18 cellular contexts compared by ENCODE assay signal in genomic region chr16:985237-985636, GRCh38.
"Had no signal": no experiment of that assay in that cellular context is flagged by ENCODE, and none has a peak within 500 bp of the region (broad histone marks: within the 10 kb centered on the region; RNA-seq: fewer than 3 reads in every experiment).

No MANE protein-coding gene starts in this region.

- FAIRE-seq: frontal cortex, TTC549 had no signal

- H3K27ac ChIP-seq: heart left ventricle, parathyroid adenoma, suprapubic skin had no signal

- H3K4me3 Mint-ChIP-seq: activated CD4-positive, alpha-beta T cell treated with anti-CD3 and anti-CD28 coated beads for 36 hours; activated naive CD8-positive, alpha-beta T cell; activated T-helper 1 cell treated with anti-CD3 and anti-CD28 coated beads, Interleukin-12 subunit alpha, Interleukin-12 subunit beta, Interleukin-2, Interleukin-4 antibody, amounts not matched to agents 30 ng/mL and 10 ng/mL and 1 ng/mL, durations not matched to agents 14 hours and 24 hours and 36 hours; stimulated activated naive B cell treated with anti-CD40 and anti-IgM and Interleukin-4, amounts not matched to agents 10 μg/mL and 1 μg/mL and 100 μg/mL, for 72 hours; T-helper 2 cell treated with Interferon-gamma antibody and Interleukin-4, amounts not matched to agents 5 μg/mL and 100 μg/mL, for 36 hours; type B pancreatic cell had no signal

- H3K36me3 Mint-ChIP-seq: activated naive CD8-positive, alpha-beta T cell; naive thymus-derived CD4-positive, alpha-beta T cell; stimulated activated naive B cell treated with anti-CD40 and anti-IgM and Interleukin-4, amounts not matched to agents 10 μg/mL and 1 μg/mL and 100 μg/mL, for 72 hours; type B pancreatic cell had no signal

- H3K36me3 ChIP-seq: heart left ventricle, suprapubic skin had no signal

- DNase-seq: activated CD4-positive, alpha-beta T cell treated with anti-CD3 and anti-CD28 coated beads for 36 hours; activated CD4-positive, alpha-beta T cell treated with anti-CD3 and anti-CD28 coated beads, Interleukin-2, amount 50 U/mL, for 48 hours; activated gamma-delta T cell treated with Interleukin-2 at 50 U/mL for 16 hours; cortex of kidney; effector CD4-positive, alpha-beta T cell; heart left ventricle; mesenchymal stem cell; naive thymus-derived CD4-positive, alpha-beta T cell; stimulated activated naive B cell treated with anti-CD40 and anti-IgM and Interleukin-4, amounts not matched to agents 10 μg/mL and 1 μg/mL and 100 μg/mL, for 72 hours had no signal

- H3K9me3 Mint-ChIP-seq: activated T-helper 1 cell treated with anti-CD3 and anti-CD28 coated beads, Interleukin-12 subunit alpha, Interleukin-12 subunit beta, Interleukin-2, Interleukin-4 antibody, amounts not matched to agents 30 ng/mL and 10 ng/mL and 1 ng/mL, durations not matched to agents 14 hours and 24 hours and 36 hours; brain; stimulated activated naive B cell treated with anti-CD40 and anti-IgM and Interleukin-4, amounts not matched to agents 10 μg/mL and 1 μg/mL and 100 μg/mL, for 72 hours; T-helper 2 cell treated with Interferon-gamma antibody and Interleukin-4, amounts not matched to agents 5 μg/mL and 100 μg/mL, for 36 hours; type B pancreatic cell had no signal

- H3K4me1 ChIP-seq: parathyroid adenoma had no signal

- H3K4me3 ChIP-seq: heart left ventricle, suprapubic skin had no signal

- H3K9me3 ChIP-seq: heart left ventricle, suprapubic skin had no signal

- H3K9ac ChIP-seq: parathyroid adenoma had no signal

- H3K27me3 Mint-ChIP-seq: activated naive CD8-positive, alpha-beta T cell had no signal

- H3K27ac Mint-ChIP-seq: activated CD4-positive, alpha-beta T cell treated with anti-CD3 and anti-CD28 coated beads for 36 hours; activated naive CD8-positive, alpha-beta T cell; activated T-helper 1 cell treated with anti-CD3 and anti-CD28 coated beads, Interleukin-12 subunit alpha, Interleukin-12 subunit beta, Interleukin-2, Interleukin-4 antibody, amounts not matched to agents 30 ng/mL and 10 ng/mL and 1 ng/mL, durations not matched to agents 14 hours and 24 hours and 36 hours; stimulated activated naive B cell treated with anti-CD40 and anti-IgM and Interleukin-4, amounts not matched to agents 10 μg/mL and 1 μg/mL and 100 μg/mL, for 72 hours; T-helper 2 cell treated with Interferon-gamma antibody and Interleukin-4, amounts not matched to agents 5 μg/mL and 100 μg/mL, for 36 hours; type B pancreatic cell had no signal
